In the genomic region with DNA sequence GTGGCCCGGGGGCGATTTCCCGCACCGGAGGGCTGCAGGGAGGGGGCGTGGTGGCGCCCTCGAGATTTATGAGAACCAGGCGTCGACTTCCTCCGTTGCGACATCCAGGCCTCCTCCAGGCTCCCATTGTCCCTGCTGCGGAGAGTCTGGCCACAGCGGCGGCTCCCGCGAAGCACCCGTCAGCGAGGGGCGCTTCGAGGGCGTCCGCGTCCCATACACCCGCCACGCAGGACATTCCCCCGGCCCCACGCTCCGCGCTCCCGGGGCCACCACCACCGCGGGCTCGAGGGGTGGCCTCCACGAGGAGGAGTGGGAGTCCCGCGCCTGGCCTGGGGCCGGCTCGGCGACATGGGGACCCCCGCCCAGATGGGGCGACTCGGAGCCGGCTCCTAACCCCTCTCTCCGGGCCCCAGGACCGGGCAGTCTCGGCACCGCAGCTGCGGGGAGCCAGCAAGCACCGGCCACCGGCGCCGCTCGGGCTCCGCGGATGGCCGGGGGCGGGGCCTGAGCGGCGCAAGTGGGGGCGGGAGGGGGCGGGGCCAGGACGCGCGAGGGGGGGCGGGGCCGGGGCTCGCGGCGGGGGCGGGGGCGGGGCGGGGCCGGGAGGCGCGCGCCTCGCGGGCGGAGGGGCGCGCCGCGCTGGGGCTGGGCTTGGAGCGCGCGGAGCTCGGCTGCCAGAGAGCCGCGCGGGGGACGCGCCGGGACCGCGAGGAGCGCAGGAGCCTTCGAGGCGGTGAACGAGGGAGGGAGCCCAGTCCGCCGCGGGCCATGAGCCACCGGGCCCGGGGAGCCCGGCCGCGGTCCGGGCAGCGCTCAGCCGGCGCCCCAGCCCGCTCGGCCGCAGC, we compare ENCODE assay signal across 1 cellular context.
TF ChIP-seq lines count a peak whose summit lies in the region.

SH2B2 (plus strand) TSS at position 632 of the 845 bp plus-strand sequence. CDS start 13,683 bp downstream, outside the sequence.

TF ChIP-seq in HEK293, 187 proteins besides CTCF, POLR2A, EP300 and RAD21 (continued from another document):
- TF ChIP-seq, protein P1, sequence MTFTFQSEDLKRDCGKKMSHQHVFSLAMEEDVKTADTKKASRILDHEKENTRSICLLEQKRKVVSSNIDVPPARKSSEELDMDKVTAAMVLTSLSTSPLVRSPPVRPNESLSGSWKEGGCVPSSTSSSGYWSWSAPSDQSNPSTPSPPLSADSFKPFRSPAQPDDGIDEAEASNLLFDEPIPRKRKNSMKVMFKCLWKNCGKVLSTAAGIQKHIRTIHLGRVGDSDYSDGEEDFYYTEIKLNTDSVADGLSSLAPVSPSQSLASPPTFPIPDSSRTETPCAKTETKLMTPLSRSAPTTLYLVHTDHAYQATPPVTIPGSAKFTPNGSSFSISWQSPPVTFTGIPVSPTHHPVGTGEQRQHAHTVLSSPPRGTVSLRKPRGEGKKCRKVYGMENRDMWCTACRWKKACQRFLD (tag by site-specific recombination; IDR thresholded peaks at IDR 0.05): no peak
- peak; percentile 64 for TF ChIP-seq ZBTB17 (tag by site-specific recombination; IDR thresholded peaks at IDR 0.05)
- peak; percentile 74 for TF ChIP-seq ZEB2 (tag by site-specific recombination; IDR thresholded peaks at IDR 0.05)
- TF ChIP-seq ZNF610 (tag by site-specific recombination; IDR thresholded peaks at IDR 0.05; ENCODE audit: borderline replicate concordance): peak; percentile 50; the same call in 1 of the 2 replicates
- TF ChIP-seq ZNF692 (tag by site-specific recombination; IDR thresholded peaks at IDR 0.05): peak; percentile 49; the same call in 1 of the 2 replicates
- TF ChIP-seq BCL11A (tag by site-specific recombination; IDR thresholded peaks at IDR 0.05; ENCODE audit: low read depth): peak; percentile 37; the same call in 1 of the 2 replicates
- no peak for TF ChIP-seq ZNF514 (tag by site-specific recombination; IDR thresholded peaks at IDR 0.05)
- TF ChIP-seq ZNF398 (tag by site-specific recombination; IDR thresholded peaks at IDR 0.05): peak; percentile 83
- TF ChIP-seq ZBTB6 (tag by site-specific recombination; IDR thresholded peaks at IDR 0.05): no peak; the same call in 1 of the 2 replicates
- TF ChIP-seq SP7 (tag by site-specific recombination; IDR thresholded peaks at IDR 0.05): peak; percentile 75; the same call in 1 of the 2 replicates
- TF ChIP-seq ZXDB (tag by site-specific recombination; IDR thresholded peaks at IDR 0.05): peak; percentile 67
- peak; percentile 51; the same call in 1 of the 2 replicates for TF ChIP-seq BCL11B (tag by site-specific recombination; IDR thresholded peaks at IDR 0.05; ENCODE audit: low read depth)
- TF ChIP-seq, protein P2, sequence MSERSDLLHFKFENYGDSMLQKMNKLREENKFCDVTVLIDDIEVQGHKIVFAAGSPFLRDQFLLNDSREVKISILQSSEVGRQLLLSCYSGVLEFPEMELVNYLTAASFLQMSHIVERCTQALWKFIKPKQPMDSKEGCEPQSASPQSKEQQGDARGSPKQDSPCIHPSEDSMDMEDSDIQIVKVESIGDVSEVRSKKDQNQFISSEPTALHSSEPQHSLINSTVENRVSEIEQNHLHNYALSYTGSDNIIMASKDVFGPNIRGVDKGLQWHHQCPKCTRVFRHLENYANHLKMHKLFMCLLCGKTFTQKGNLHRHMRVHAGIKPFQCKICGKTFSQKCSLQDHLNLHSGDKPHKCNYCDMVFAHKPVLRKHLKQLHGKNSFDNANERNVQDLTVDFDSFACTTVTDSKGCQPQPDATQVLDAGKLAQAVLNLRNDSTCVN (tag by site-specific recombination; optimal IDR thresholded peaks at IDR 0.05): peak; percentile 11
- peak; percentile 60 for TF ChIP-seq EGR2 (tag by site-specific recombination; IDR thresholded peaks at IDR 0.05; ENCODE audit: low read depth)
- no peak for TF ChIP-seq ZSCAN4 (tag by site-specific recombination; IDR thresholded peaks at IDR 0.05)
- no peak for TF ChIP-seq ZNF391 (tag by site-specific recombination; IDR thresholded peaks at IDR 0.05; ENCODE audit: borderline replicate concordance, low read depth)
- TF ChIP-seq ZNF785 (tag by site-specific recombination; IDR thresholded peaks at IDR 0.05): peak; percentile 64; the same call in 1 of the 2 replicates
- peak; percentile 38; the same call in 1 of the 2 replicates for TF ChIP-seq ZNF324 (tag by site-specific recombination; IDR thresholded peaks at IDR 0.05)
- TF ChIP-seq KLF1 (tag by site-specific recombination; IDR thresholded peaks at IDR 0.05): peak; percentile 84
- TF ChIP-seq ZNF843 (tag by site-specific recombination; IDR thresholded peaks at IDR 0.05): 0 out of 2 replicates have a peak, but pooled peaks have one; percentile 42
- peak; percentile 44; the same call in 1 of the 2 replicates for TF ChIP-seq YY1 (tag by site-specific recombination; IDR thresholded peaks at IDR 0.05)
- TF ChIP-seq ZNF549 (tag by site-specific recombination; IDR thresholded peaks at IDR 0.05): no peak
- TF ChIP-seq ZFHX2 (tag by site-specific recombination; conservative IDR thresholded peaks at IDR 0.05): peak; percentile 79
- TF ChIP-seq KLF10 (tag by site-specific recombination; IDR thresholded peaks at IDR 0.05): peak; percentile 61
- peak; percentile 65 for TF ChIP-seq IKZF3 (tag by site-specific recombination; IDR thresholded peaks at IDR 0.05)
- TF ChIP-seq ZNF175 (tag by site-specific recombination; IDR thresholded peaks at IDR 0.05): no peak
- peak; percentile 85; the same call in 1 of the 2 replicates for TF ChIP-seq ZNF777 (tag by site-specific recombination; IDR thresholded peaks at IDR 0.05; ENCODE audit: borderline replicate concordance)
- TF ChIP-seq PRDM10 (tag by site-specific recombination; IDR thresholded peaks at IDR 0.05): peak; percentile 66
- peak; percentile 74 for TF ChIP-seq KLF17 (tag by site-specific recombination; IDR thresholded peaks at IDR 0.05)
- TF ChIP-seq ZNF24 (tag by site-specific recombination; IDR thresholded peaks at IDR 0.05): no peak
- no peak for TF ChIP-seq ZNF266 (tag by site-specific recombination; IDR thresholded peaks at IDR 0.05; ENCODE audit: low read depth)
- peak; percentile 99 for TF ChIP-seq GLIS1 (tag by site-specific recombination; IDR thresholded peaks at IDR 0.05)
- TF ChIP-seq ZNF600 (tag by site-specific recombination; IDR thresholded peaks at IDR 0.05): peak; percentile 79
- peak; percentile 47; the same call in 1 of the 2 replicates for TF ChIP-seq ZBTB48 (tag by site-specific recombination; IDR thresholded peaks at IDR 0.05)
- TF ChIP-seq, protein P3, sequence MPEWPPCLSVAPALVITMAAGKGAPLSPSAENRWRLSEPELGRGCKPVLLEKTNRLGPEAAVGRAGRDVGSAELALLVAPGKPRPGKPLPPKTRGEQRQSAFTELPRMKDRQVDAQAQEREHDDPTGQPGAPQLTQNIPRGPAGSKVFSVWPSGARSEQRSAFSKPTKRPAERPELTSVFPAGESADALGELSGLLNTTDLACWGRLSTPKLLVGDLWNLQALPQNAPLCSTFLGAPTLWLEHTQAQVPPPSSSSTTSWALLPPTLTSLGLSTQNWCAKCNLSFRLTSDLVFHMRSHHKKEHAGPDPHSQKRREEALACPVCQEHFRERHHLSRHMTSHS (tag by site-specific recombination; IDR thresholded peaks at IDR 0.05): peak; percentile 19; the same call in 1 of the 2 replicates
- TF ChIP-seq ZNF48 (tag by site-specific recombination; IDR thresholded peaks at IDR 0.05): no peak
- TF ChIP-seq ZBTB20 (tag by site-specific recombination; IDR thresholded peaks at IDR 0.05): peak; percentile 67
- no peak for TF ChIP-seq ZNF311 (tag by site-specific recombination; IDR thresholded peaks at IDR 0.05; ENCODE audit: borderline replicate concordance)
- peak; percentile 90; the same call in 1 of the 2 replicates for TF ChIP-seq ZNF423 (tag by site-specific recombination; IDR thresholded peaks at IDR 0.05)
- no peak for TF ChIP-seq OSR2 (tag by site-specific recombination; IDR thresholded peaks at IDR 0.05)
TF ChIP-seq in HEK293: peak in this region for 53.
